Comparison of ENCODE assay signal across 1 cellular context in genomic region chr10:5496261-5497250, GRCh38.
TF ChIP-seq lines count a peak whose summit lies in the region.

No MANE protein-coding gene starts in this region.

TF ChIP-seq in HepG2, 621 proteins besides CTCF, POLR2A, EP300 and RAD21:
- TF ChIP-seq ZEB1 (IDR thresholded peaks at IDR 0.05; ENCODE audit: insufficient replicate concordance, low read depth) (no peak), ZKSCAN5 (CRISPR knock-in tag; IDR thresholded peaks at IDR 0.05) (peak; percentile 82), MBNL3 (CRISPR knock-in tag; conservative IDR thresholded peaks at IDR 0.05) (no peak), SMC3 (IDR thresholded peaks at IDR 0.05; ENCODE audit: low read length) (no peak), ETV6 (CRISPR knock-in tag; conservative IDR thresholded peaks at IDR 0.05) (no peak), ZNF143 (CRISPR knock-in tag; IDR thresholded peaks at IDR 0.05) (no peak), SNAPC2 (CRISPR knock-in tag; IDR thresholded peaks at IDR 0.05) (no peak), SRY (CRISPR knock-in tag; IDR thresholded peaks at IDR 0.05) (no peak), ZNF263 (CRISPR knock-in tag; IDR thresholded peaks at IDR 0.05) (peak; percentile 83)
